ENCODE assay signal across 1 cellular context in genomic region chr4:6119507-6120020, GRCh38.
TF ChIP-seq lines count a peak whose summit lies in the region.

No MANE protein-coding gene starts in this region.

TF ChIP-seq in H1, 55 proteins besides CTCF, POLR2A, EP300 and RAD21:
- TF ChIP-seq CEBPB (IDR thresholded peaks at IDR 0.05; ENCODE audit: low read depth, low read length), result no peak
- TF ChIP-seq SAP30 (IDR thresholded peaks at IDR 0.05; ENCODE audit: insufficient read depth, insufficient replicate concordance, low read length), result no peak
- no peak for TF ChIP-seq CTBP2 (IDR thresholded peaks at IDR 0.05; ENCODE audit: borderline replicate concordance, insufficient read depth, insufficient read length, low read length)
- no peak for TF ChIP-seq CBX8 (IDR thresholded peaks at IDR 0.05; ENCODE audit: borderline replicate concordance, low read depth, low read length)
- no peak for TF ChIP-seq YY1 (IDR thresholded peaks at IDR 0.05; ENCODE audit: low read depth, low read length)
- TF ChIP-seq CHD1 (IDR thresholded peaks at IDR 0.05; ENCODE audit: low read depth, low read length), result no peak
- no peak for TF ChIP-seq EZH2 (IDR thresholded peaks at IDR 0.05; ENCODE audit: low read depth, low read length, severe bottlenecking)
- TF ChIP-seq CBX5 (IDR thresholded peaks at IDR 0.05; ENCODE audit: low read depth, low read length), result no peak
- TF ChIP-seq SUZ12 (IDR thresholded peaks at IDR 0.05; ENCODE audit: low read length), result no peak
- TF ChIP-seq SP1 (IDR thresholded peaks at IDR 0.05; ENCODE audit: low read depth, low read length), result no peak
- TF ChIP-seq BACH1 (IDR thresholded peaks at IDR 0.05; ENCODE audit: low read length), result no peak
- no peak for TF ChIP-seq HDAC2 (IDR thresholded peaks at IDR 0.05; ENCODE audit: borderline replicate concordance in 1 of 2, low read depth in 2 of 2, low read length in 2 of 2)
- no peak for TF ChIP-seq SIX5 (IDR thresholded peaks at IDR 0.05; ENCODE audit: low read depth, low read length)
- no peak for TF ChIP-seq TBP (IDR thresholded peaks at IDR 0.05; ENCODE audit: low read depth, low read length)
- no peak for TF ChIP-seq E2F6 (IDR thresholded peaks at IDR 0.05)
- no peak for TF ChIP-seq MAFK (IDR thresholded peaks at IDR 0.05; ENCODE audit: low read depth, low read length)
